Comparison of ENCODE assay signal across 19 cellular contexts in the genomic region with DNA sequence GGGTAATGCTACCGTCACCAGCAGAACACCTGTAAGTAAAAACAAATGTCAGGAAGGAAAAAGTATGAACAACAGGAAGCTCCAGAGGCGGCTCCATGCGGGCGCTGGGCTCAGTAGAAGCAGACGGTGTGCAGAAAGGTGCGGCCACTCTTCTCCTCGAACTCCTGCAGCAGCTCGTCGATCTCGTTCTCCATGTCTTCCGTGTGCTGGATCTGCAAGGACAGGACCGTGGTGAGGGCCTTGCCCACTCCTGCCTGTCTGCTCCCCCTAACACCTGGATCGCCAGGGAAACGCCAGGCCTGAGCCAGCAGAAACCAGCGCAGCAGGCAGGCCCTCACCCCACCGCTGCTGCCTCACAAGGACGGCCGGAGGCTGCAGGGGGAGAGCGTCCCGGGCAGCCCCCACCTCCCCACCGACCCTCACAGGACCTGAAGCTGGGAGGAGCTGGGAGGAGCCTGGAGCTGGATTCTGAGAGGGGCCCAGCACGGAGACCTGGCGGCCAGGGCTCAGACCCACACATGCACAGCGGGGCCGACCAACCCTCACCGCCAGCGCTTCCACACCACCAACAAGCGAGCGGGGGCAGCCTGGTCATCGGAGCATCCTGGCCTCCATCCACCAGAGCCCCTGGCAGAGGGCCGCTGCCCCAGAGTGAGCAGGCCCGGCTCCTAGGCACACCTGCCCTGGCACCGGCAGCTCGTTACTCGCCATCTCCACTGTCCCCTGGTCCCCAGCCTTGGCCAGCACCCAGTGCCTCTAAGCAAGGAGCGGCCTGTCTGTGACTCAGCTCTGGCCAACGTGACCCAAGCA. TPM values are rescaled to one million over a fixed set of nuclear protein-coding genes. Genes with fewer than 3 reads are reported as not detected.
DNase-seq lines count a peak whose midpoint lies in the region; ATAC-seq, FAIRE-seq and TF ChIP-seq lines count a peak whose summit lies in the region.
"Had no signal": no experiment of that assay in that cellular context is flagged by ENCODE, and none has a peak within 500 bp of the region (broad histone marks: within the 10 kb centered on the region; RNA-seq: fewer than 3 reads in every experiment).

No MANE protein-coding gene starts in this region.

- no peaks in the 10 kb centered on the region for H3K27me3 ChIP-seq in BE2C
- no peaks in the 10 kb centered on the region for H3K27me3 ChIP-seq in H7 (ENCODE audit: control insufficient read depth, insufficient read depth, low read length)
- no peaks in the 10 kb centered on the region for H3K27me3 ChIP-seq in K562 (ENCODE audit: control insufficient read depth in 2 of 2, insufficient read depth in 2 of 2, low read length in 2 of 2)
- no peaks in the 10 kb centered on the region for H3K27me3 ChIP-seq in breast epithelium
- H3K27me3 ChIP-seq: pancreas had no signal

- peaks cover 3% of the 10 kb centered on the region for H3K36me3 Mint-ChIP-seq in nephron (ENCODE audit: low read depth)

- no peaks in the 10 kb centered on the region for H3K4me1 Mint-ChIP-seq in nephron
- H3K4me1 Mint-ChIP-seq: activated naive CD8-positive, alpha-beta T cell treated with anti-CD3 and anti-CD28 coated beads, Interleukin-2, amount 10 ng/mL, durations not matched to agents 7 days and 5 days had no signal

- 97% methylated on average over 33 of the region's 37 CpGs for WGBS in K562 (ENCODE audit: insufficient coverage, low coverage, missing lambda C conversion rate)

- ATAC-seq in K562, result no peak
- ATAC-seq: GM12878 had no signal

- in situ Hi-C loops in K562 (cut with MboI), result no loop called here

- CTCF ChIA-PET in K562 (lab: Yijun Ruan, JAX; ENCODE audit: low intra/inter-chr PET ratio), result no interaction called here

- no TSS peak for BruUV-seq in K562 (replicated peaks; lab: Mats Ljungman, UMichigan)

- no peak for TF ChIP-seq RAD21 in K562 (CRISPR knock-in tag; conservative IDR thresholded peaks at IDR 0.05 in 1 of 2, IDR thresholded peaks at IDR 0.05 in 1 of 2)

- H3K4me3 ChIP-seq in BE2C (ENCODE audit: low read depth, low read length) (no peak overlapping the region), H7 (ENCODE audit: insufficient read depth, low read depth, low read length) (no peak overlapping the region), K562 (no peak overlapping the region), breast epithelium (no peak overlapping the region)
- H3K4me3 ChIP-seq: esophagus squamous epithelium, GM12878, left lung, pancreas, PC-9 had no signal

- peak overlapping the region; percentile 55 to 85 (median 74) for H3K27ac Mint-ChIP-seq in nephron
- H3K27ac Mint-ChIP-seq: activated naive CD8-positive, alpha-beta T cell treated with anti-CD3 and anti-CD28 coated beads, Interleukin-2, amount 10 ng/mL, durations not matched to agents 7 days and 5 days had no signal

- POLR2A ChIA-PET in K562 (lab: Yijun Ruan, JAX), result no interaction called here

- intact Hi-C loops in K562 (cut with micrococcal nuclease) (no loop called here), breast epithelium (cut with DNase I; ENCODE audit: low total_unique reads) (no loop called here)

- no peaks in the 10 kb centered on the region for H3K9me1 ChIP-seq in K562 (ENCODE audit: control insufficient read depth, insufficient read depth, low read length)

- H3K4me2 ChIP-seq in K562 (ENCODE audit: insufficient read depth, low read length), result no peak overlapping the region
- H3K4me2 ChIP-seq: PC-9, SK-N-SH had no signal

- no peak for TF ChIP-seq EP300 in K562 (IDR thresholded peaks at IDR 0.05; ENCODE audit: low read length)

- H3K9me3 ChIP-seq in BE2C (no peaks in the 10 kb centered on the region), K562 (replicated peaks; ENCODE audit: control insufficient read depth, insufficient read depth, low read depth, low read length) (no peaks in the 10 kb centered on the region; the same call in 1 of the 2 replicates), breast epithelium (no peaks in the 10 kb centered on the region)
- H3K9me3 ChIP-seq: esophagus squamous epithelium, left lung, pancreas, SK-N-SH had no signal

- TF ChIP-seq CTCF in BE2C (IDR thresholded peaks at IDR 0.05; ENCODE audit: low read depth, low read length) (no peak), K562 (IDR thresholded peaks at IDR 0.05 in 2 of 3, conservative IDR thresholded peaks at IDR 0.05 in 1 of 3; ENCODE audit: insufficient read depth in 2 of 3, low read depth in 1 of 3, low read length in 3 of 3) (no peak), nephron (IDR thresholded peaks at IDR 0.05; ENCODE audit: unreplicated experiment in 3 of 3) (no peak), breast epithelium (IDR thresholded peaks at IDR 0.05) (no peak)

- no peak overlapping the region for H3K9ac ChIP-seq in K562 (ENCODE audit: insufficient read depth in 1 of 2, low read depth in 2 of 2, low read length in 2 of 2)
- H3K9ac ChIP-seq: SK-N-SH had no signal

- H3K79me2 ChIP-seq in K562 (ENCODE audit: control insufficient read depth, insufficient read depth, low read length), result 0 out of 3 replicates have a peak, but pooled peaks cover 2% of the 10 kb centered on the region

- H3K9me3 Mint-ChIP-seq in nephron, result no peaks in the 10 kb centered on the region
- H3K9me3 Mint-ChIP-seq: activated naive CD8-positive, alpha-beta T cell treated with anti-CD3 and anti-CD28 coated beads, Interleukin-2, amount 10 ng/mL, durations not matched to agents 7 days and 5 days had no signal

- no peak overlapping the region for H2AFZ ChIP-seq in K562 (ENCODE audit: low read depth, low read length)
- H2AFZ ChIP-seq: PC-9 had no signal

- H3K27ac ChIP-seq in K562 (ENCODE audit: extremely low read depth, low read depth, low read length), result no peak overlapping the region
- no peak overlapping the region for H3K27ac ChIP-seq in breast epithelium
- H3K27ac ChIP-seq: left lung, pancreas, PC-9 had no signal

- no peak for FAIRE-seq in K562 (lab: Jason Lieb, UNC)
- FAIRE-seq: GM12878, pancreas had no signal

- TF ChIP-seq POLR2A in K562 (conservative IDR thresholded peaks at IDR 0.05) (no peak), breast epithelium (IDR thresholded peaks at IDR 0.05) (no peak)

- H3K4me1 ChIP-seq in BE2C, result peaks cover 3% of the 10 kb centered on the region; the same call in 1 of the 2 replicates
- H3K4me1 ChIP-seq in K562 (replicated peaks in 1 of 2; ENCODE audit: control insufficient read depth in 2 of 2, insufficient read depth in 2 of 2, low read length in 2 of 2), result peaks cover 0 to 37% of the 10 kb centered on the region in 2 experiments; a peak in 2 of 5 replicates
- H3K4me1 ChIP-seq in breast epithelium, result peaks cover 0 to 14% of the 10 kb centered on the region in 2 donors
- H3K4me1 ChIP-seq: pancreas had no signal

- peak overlapping the region; percentile 67 to 80 (median 78) for H3K4me3 Mint-ChIP-seq in nephron
- H3K4me3 Mint-ChIP-seq: activated naive CD8-positive, alpha-beta T cell treated with anti-CD3 and anti-CD28 coated beads, Interleukin-2, amount 10 ng/mL, durations not matched to agents 7 days and 5 days had no signal

- peak; percentile 13 for DNase-seq in BE2C
- peak; percentile 64 for DNase-seq in H7
- DNase-seq in K562 (ENCODE audit: extremely low read depth in 1 of 4, low spot score in 3 of 4), result no peak
- DNase-seq in breast epithelium (ENCODE audit: low spot score in 2 of 2), result no peak
- DNase-seq in GM19238 (ENCODE audit: insufficient read length, low spot score), result no peak
- no peak for DNase-seq in Ammon's horn (ENCODE audit: low spot score)
- DNase-seq: activated CD4-positive, alpha-beta T cell treated with anti-CD3 and anti-CD28 coated beads for 4 hours; activated naive CD8-positive, alpha-beta T cell treated with anti-CD3 and anti-CD28 coated beads, Interleukin-2, amount 10 ng/mL, durations not matched to agents 7 days and 5 days; esophagus squamous epithelium; GF-D8; left lung; NCI-H1105 treated with DMSO at 0.1 percent for 48 hours; NCI-H82; PC-9; SK-N-SH; stimulated activated CD4-positive, alpha-beta T cell treated with anti-CD3 and anti-CD28 coated beads, Interleukin-1b, Interleukin-23, amount 100 ng/mL, for 48 hours had no signal

- H3K27me3 Mint-ChIP-seq in nephron (ENCODE audit: low read depth), result no peaks in the 10 kb centered on the region
- H3K27me3 Mint-ChIP-seq: activated naive CD8-positive, alpha-beta T cell treated with anti-CD3 and anti-CD28 coated beads, Interleukin-2, amount 10 ng/mL, durations not matched to agents 7 days and 5 days had no signal

- H3K36me3 ChIP-seq in BE2C (peaks cover 50% of the 10 kb centered on the region), H7 (replicated peaks; ENCODE audit: control insufficient read depth, insufficient read depth, low read length) (no peaks in the 10 kb centered on the region; the same call in none of the 2 replicates), K562 (ENCODE audit: control insufficient read depth, insufficient read depth, low read length) (peaks cover 73% of the 10 kb centered on the region), breast epithelium (no peaks in the 10 kb centered on the region)

- H4K20me1 ChIP-seq in K562 (replicated peaks; ENCODE audit: control insufficient read depth, insufficient read depth, low read length), result peaks cover 3% of the 10 kb centered on the region; the same call in 1 of the 2 replicates

RNA-seq across cellular contexts. Expression of gene TMEM240, which starts 1.7 kb away (rescaled TPM):
- 6.4 TPM for polyA plus RNA-seq in BE2C (2012; ENCODE audit: insufficient read depth, insufficient read length, low read depth)
- 13.6 and 14.3 TPM in 2 replicates for total RNA-seq in H7 (2014; rRNA removed; shearing (Covaris generic))
- 1.2 and 8.3 TPM in 2 replicates for total RNA-seq in K562 (2011; cell fraction: chromatin; rRNA removed; ENCODE audit: low replicate concordance)
- total RNA-seq in K562 (2011; cell fraction: nucleolus; rRNA removed), result 5.3 and 6.0 TPM in 2 replicates
- total RNA-seq in K562 (2011; cell fraction: nucleoplasm; rRNA removed), result 2.6 and 6.0 TPM in 2 replicates
- total RNA-seq in K562 (2014; rRNA removed) (0.78 TPM in 1 of 2 replicates, not detected in the other), K562 (2014; rRNA removed; fragmentation: Illumina TruSeq; extraction: Trizol) (not detected in 2 replicates), K562 (2015; rRNA removed; fragmentation: Illumina TruSeq; extraction: Trizol) (0.38 and 0.43 TPM in 2 replicates), K562 (2021) (1.3 and 2.0 TPM in 2 replicates), breast epithelium (1 to 10 TPM; 3.5 to 8.8 (median 3.8) TPM)
- polyA plus RNA-seq in K562 (2011; rRNA removed) (0.24 TPM in 2 replicates), K562 (2014; fragmentation: Illumina TruSeq; extraction: Trizol) (not detected in 2 replicates), K562 (2014; fragmentation: Nextera tagmentation; extraction: Ambion mirVana) (not detected), K562 (2014; rRNA removed) (0.28 and 0.94 TPM in 2 replicates)
- polyA plus RNA-seq in K562 (2011; cell fraction: cytosol; rRNA removed), result 0.46 TPM in 1 of 2 replicates, not detected in the other
- 3.5 and 8.1 TPM in 2 replicates for polyA plus RNA-seq in K562 (2011; cell fraction: nucleus; rRNA removed)
- polyA plus RNA-seq in K562 (2012), result 1.1 and 3.2 TPM in 2 replicates
- not detected in 2 replicates for polyA minus RNA-seq in K562 (2011; rRNA and poly(A)+ RNA removed)
- polyA minus RNA-seq in K562 (2011; cell fraction: cytosol; rRNA and poly(A)+ RNA removed), result not detected in 2 replicates
- 0.56 and 0.67 TPM in 2 replicates for polyA minus RNA-seq in K562 (2011; cell fraction: nucleus; rRNA and poly(A)+ RNA removed)
- polyA plus RNA-seq: GM12878 had no signal

RNA-seq across cellular contexts. Expression of gene ATAD3A, which starts 30.2 kb away (rescaled TPM):
- 88.1 TPM for polyA plus RNA-seq in BE2C (2012; ENCODE audit: insufficient read depth, insufficient read length, low read depth)
- 105 and 113 TPM in 2 replicates for total RNA-seq in H7 (2014; rRNA removed; shearing (Covaris generic))
- 54.7 and 190 TPM in 2 replicates for total RNA-seq in K562 (2011; cell fraction: chromatin; rRNA removed; ENCODE audit: low replicate concordance)
- total RNA-seq in K562 (2011; cell fraction: nucleolus; rRNA removed), result 155 and 182 TPM in 2 replicates
- total RNA-seq in K562 (2011; cell fraction: nucleoplasm; rRNA removed), result 64.8 and 77.4 TPM in 2 replicates
- total RNA-seq in K562 (2014; rRNA removed), result 173 and 183 TPM in 2 replicates
- 18.6 and 20.2 TPM in 2 replicates for total RNA-seq in K562 (2014; rRNA removed; fragmentation: Illumina TruSeq; extraction: Trizol)
- total RNA-seq in K562 (2015; rRNA removed; fragmentation: Illumina TruSeq; extraction: Trizol), result 80.1 and 87.1 TPM in 2 replicates
- total RNA-seq in K562 (2021), result 151 and 167 TPM in 2 replicates
- polyA plus RNA-seq in K562 (2011; rRNA removed), result 36.7 and 40.8 TPM in 2 replicates
- 47.1 and 118 TPM in 2 replicates for polyA plus RNA-seq in K562 (2011; cell fraction: cytosol; rRNA removed)
- polyA plus RNA-seq in K562 (2011; cell fraction: nucleus; rRNA removed), result 98.3 and 162 TPM in 2 replicates
- polyA plus RNA-seq in K562 (2012), result 69.9 and 90.0 TPM in 2 replicates
- polyA plus RNA-seq in K562 (2014; fragmentation: Illumina TruSeq; extraction: Trizol), result 29.2 and 90.5 TPM in 2 replicates
- 1 to 10 TPM in 1 of 2 experiments, under 1 TPM in 1; 0.10 to 1.0 TPM for polyA plus RNA-seq in K562 (2014; fragmentation: Nextera tagmentation; extraction: Ambion mirVana)
- 123 and 131 TPM in 2 replicates for polyA plus RNA-seq in K562 (2014; rRNA removed)
- 14.9 and 33.5 TPM in 2 replicates for polyA minus RNA-seq in K562 (2011; rRNA and poly(A)+ RNA removed)
- polyA minus RNA-seq in K562 (2011; cell fraction: cytosol; rRNA and poly(A)+ RNA removed), result 50.2 and 62.0 TPM in 2 replicates
- 28.4 and 31.9 TPM in 2 replicates for polyA minus RNA-seq in K562 (2011; cell fraction: nucleus; rRNA and poly(A)+ RNA removed)
- 10 to 100 TPM; 14.9 to 22.3 (median 15.5) TPM for total RNA-seq in breast epithelium

RNA-seq across cellular contexts. Expression of gene SSU72, which starts 32.5 kb away (rescaled TPM):
- polyA plus RNA-seq in BE2C (2012; ENCODE audit: insufficient read depth, insufficient read length, low read depth), result 249 TPM
- total RNA-seq in H7 (2014; rRNA removed; shearing (Covaris generic)), result 80.7 and 94.3 TPM in 2 replicates
- 158 and 318 TPM in 2 replicates for total RNA-seq in K562 (2011; cell fraction: chromatin; rRNA removed; ENCODE audit: low replicate concordance)
- total RNA-seq in K562 (2011; cell fraction: nucleolus; rRNA removed), result 177 TPM in 2 replicates
- total RNA-seq in K562 (2011; cell fraction: nucleoplasm; rRNA removed), result 165 and 176 TPM in 2 replicates
- total RNA-seq in K562 (2014; rRNA removed) (157 and 175 TPM in 2 replicates), K562 (2014; rRNA removed; fragmentation: Illumina TruSeq; extraction: Trizol) (75.3 and 77.6 TPM in 2 replicates), K562 (2015; rRNA removed; fragmentation: Illumina TruSeq; extraction: Trizol) (79.3 and 80.4 TPM in 2 replicates), K562 (2021) (185 and 187 TPM in 2 replicates), breast epithelium (100 to 1,000 TPM; 100 to 125 (median 114) TPM)
- polyA plus RNA-seq in K562 (2011; rRNA removed) (77.5 and 94.6 TPM in 2 replicates), K562 (2014; fragmentation: Illumina TruSeq; extraction: Trizol) (184 and 187 TPM in 2 replicates), K562 (2014; fragmentation: Nextera tagmentation; extraction: Ambion mirVana) (10 to 100 TPM; 70.8 to 90.8 TPM), K562 (2014; rRNA removed) (201 and 217 TPM in 2 replicates)
- 108 and 136 TPM in 2 replicates for polyA plus RNA-seq in K562 (2011; cell fraction: cytosol; rRNA removed)
- 118 and 152 TPM in 2 replicates for polyA plus RNA-seq in K562 (2011; cell fraction: nucleus; rRNA removed)
- 185 and 187 TPM in 2 replicates for polyA plus RNA-seq in K562 (2012)
- polyA minus RNA-seq in K562 (2011; rRNA and poly(A)+ RNA removed), result 79.6 and 115 TPM in 2 replicates
- polyA minus RNA-seq in K562 (2011; cell fraction: cytosol; rRNA and poly(A)+ RNA removed), result 73.7 and 101 TPM in 2 replicates
- 42.8 and 44.6 TPM in 2 replicates for polyA minus RNA-seq in K562 (2011; cell fraction: nucleus; rRNA and poly(A)+ RNA removed)

RNA-seq across cellular contexts. Expression of gene FNDC10, which starts 57.8 kb away (rescaled TPM):
- polyA plus RNA-seq in BE2C (2012; ENCODE audit: insufficient read depth, insufficient read length, low read depth), result 31.5 TPM
- total RNA-seq in H7 (2014; rRNA removed; shearing (Covaris generic)), result 25.6 and 32.7 TPM in 2 replicates
- total RNA-seq in K562 (2011; cell fraction: chromatin; rRNA removed; ENCODE audit: low replicate concordance), result 0.83 and 3.0 TPM in 2 replicates
- total RNA-seq in K562 (2011; cell fraction: nucleolus; rRNA removed), result 3.7 and 4.7 TPM in 2 replicates
- total RNA-seq in K562 (2011; cell fraction: nucleoplasm; rRNA removed), result 2.1 and 4.0 TPM in 2 replicates
- total RNA-seq in K562 (2014; rRNA removed), result 2.2 and 3.1 TPM in 2 replicates
- 0.29 TPM in 1 of 2 replicates, not detected in the other for total RNA-seq in K562 (2014; rRNA removed; fragmentation: Illumina TruSeq; extraction: Trizol)
- 2.9 and 3.8 TPM in 2 replicates for total RNA-seq in K562 (2015; rRNA removed; fragmentation: Illumina TruSeq; extraction: Trizol)
- total RNA-seq in K562 (2021), result 6.3 and 7.7 TPM in 2 replicates
- polyA plus RNA-seq in K562 (2011; rRNA removed), result 1.4 and 2.3 TPM in 2 replicates
- 4.3 and 18.6 TPM in 2 replicates for polyA plus RNA-seq in K562 (2011; cell fraction: cytosol; rRNA removed)
- polyA plus RNA-seq in K562 (2011; cell fraction: nucleus; rRNA removed), result 2.5 and 5.4 TPM in 2 replicates
- polyA plus RNA-seq in K562 (2012), result 6.7 and 7.8 TPM in 2 replicates
- 1.6 and 4.4 TPM in 2 replicates for polyA plus RNA-seq in K562 (2014; fragmentation: Illumina TruSeq; extraction: Trizol)
- polyA plus RNA-seq in K562 (2014; fragmentation: Nextera tagmentation; extraction: Ambion mirVana), result under 1 TPM; 0.08 to 0.11 TPM
- 3.2 and 5.5 TPM in 2 replicates for polyA plus RNA-seq in K562 (2014; rRNA removed)
- 0.45 and 1.0 TPM in 2 replicates for polyA minus RNA-seq in K562 (2011; rRNA and poly(A)+ RNA removed)
- polyA minus RNA-seq in K562 (2011; cell fraction: cytosol; rRNA and poly(A)+ RNA removed), result 7.0 and 9.5 TPM in 2 replicates
- polyA minus RNA-seq in K562 (2011; cell fraction: nucleus; rRNA and poly(A)+ RNA removed), result 2.7 and 3.0 TPM in 2 replicates
- 1 to 10 TPM in 1 of 3 donors, under 1 TPM in 2; 0.48 to 2.9 (median 0.98) TPM for total RNA-seq in breast epithelium

Comparison
In these comparisons a context has a peak if more than half of its experiments do, and no peak if none do; other contexts are left out.
1. DNase-seq: peak in BE2C (single experiment) and H7 (single experiment); none in K562 (0 of 4), breast epithelium (0 of 2), GM19238 (single experiment) and Ammon's horn (single experiment).